39 cellular contexts compared by ENCODE assay signal in genomic region chr1:147809236-147809635, GRCh38. TPM values are rescaled to one million over a fixed set of nuclear protein-coding genes. Genes with fewer than 3 reads are reported as not detected.
"Had no signal": no experiment of that assay in that cellular context is flagged by ENCODE, and none has a peak within 500 bp of the region (broad histone marks: within the 10 kb centered on the region; RNA-seq: fewer than 3 reads in every experiment).

No MANE protein-coding gene starts in this region.

- H3K4me1 ChIP-seq: adrenal gland, ascending aorta, body of pancreas, breast epithelium had no signal

- H3K9me3 Mint-ChIP-seq: activated naive CD4-positive, alpha-beta T cell treated with anti-CD3 and anti-CD28 coated beads for 36 hours; activated naive CD4-positive, alpha-beta T cell treated with anti-CD3 and anti-CD28 coated beads, Interleukin-2, amount 10 ng/mL, durations not matched to agents 7 days and 5 days; activated naive CD4-positive, alpha-beta T cell treated with anti-CD3 and anti-CD28 coated beads, Interleukin-2, amount 50 U/mL, for 24 hours; activated naive CD4-positive, alpha-beta T cell treated with anti-CD3 and anti-CD28 coated beads, Interleukin-2, amount 50 U/mL, for 72 hours; activated naive CD8-positive, alpha-beta T cell treated with anti-CD3 and anti-CD28 coated beads for 36 hours; activated naive CD8-positive, alpha-beta T cell treated with anti-CD3 and anti-CD28 coated beads, Interleukin-2, amount 10 ng/mL, durations not matched to agents 7 days and 5 days; activated naive CD8-positive, alpha-beta T cell treated with anti-CD3 and anti-CD28 coated beads, Interleukin-2, amount 50 U/mL, for 24 hours; activated T-cell treated with anti-CD3 and anti-CD28 coated beads, Interleukin-2, amount 50 U/mL, for 24 hours; activated T-cell treated with anti-CD3 and anti-CD28 coated beads, Interleukin-2, amount 50 U/mL, for 4 hours; activated T-cell treated with anti-CD3 and anti-CD28 coated beads, Interleukin-2, amount 50 U/mL, for 72 hours; activated T-helper 1 cell treated with anti-CD3 and anti-CD28 coated beads, Interleukin-12 subunit alpha, Interleukin-12 subunit beta, Interleukin-2, Interleukin-4 antibody, amounts not matched to agents 30 ng/mL and 10 ng/mL and 1 ng/mL, durations not matched to agents 14 hours and 24 hours and 36 hours; activated T-helper 17 cell treated with anti-CD3 and anti-CD28 coated beads, Interleukin-2, amount 50 U/mL, for 72 hours; activated T-helper 2 cell treated with anti-CD3 and anti-CD28 coated beads, Interferon-gamma antibody, Interleukin-2, Interleukin-4, amounts not matched to agents 10 μg/mL and 5 μg/mL and 100 μg/mL, durations not matched to agents 14 hours and 24 hours and 36 hours; brain; central memory CD8-positive, alpha-beta T cell had no signal

- DNase-seq: activated effector memory CD4-positive, alpha-beta T cell treated with anti-CD3 and anti-CD28 coated beads, Interleukin-2, amount 50 U/mL, for 16 hours; activated effector memory CD4-positive, alpha-beta T cell treated with Interleukin-2 at 50 U/mL for 16 hours; activated gamma-delta T cell; activated gamma-delta T cell treated with Interleukin-2 at 50 U/mL for 16 hours; activated naive CD4-positive, alpha-beta T cell; activated naive CD4-positive, alpha-beta T cell treated with anti-CD3 and anti-CD28 coated beads for 36 hours; activated naive CD4-positive, alpha-beta T cell treated with anti-CD3 and anti-CD28 coated beads, Interleukin-2, amount 10 ng/mL, durations not matched to agents 7 days and 5 days; activated naive CD4-positive, alpha-beta T cell treated with anti-CD3 and anti-CD28 coated beads, Interleukin-2, amount 50 U/mL, for 16 hours; activated naive CD4-positive, alpha-beta T cell treated with Interleukin-2 at 50 U/mL for 16 hours; activated naive CD8-positive, alpha-beta T cell treated with anti-CD3 and anti-CD28 coated beads for 36 hours; activated naive CD8-positive, alpha-beta T cell treated with anti-CD3 and anti-CD28 coated beads, Interleukin-2, amount 10 ng/mL, durations not matched to agents 7 days and 5 days; activated naive CD8-positive, alpha-beta T cell treated with anti-CD3 and anti-CD28 coated beads, Interleukin-2, amount 50 U/mL, for 24 hours; activated T-cell treated with anti-CD3 and anti-CD28 coated beads, Interleukin-2, amount 50 U/mL, for 1 hour; activated T-cell treated with anti-CD3 and anti-CD28 coated beads, Interleukin-2, amount 50 U/mL, for 24 hours; activated T-cell treated with anti-CD3 and anti-CD28 coated beads, Interleukin-2, amount 50 U/mL, for 4 hours; activated T-cell treated with anti-CD3 and anti-CD28 coated beads, Interleukin-2, amount 50 U/mL, for 48 hours; activated T-cell treated with anti-CD3 and anti-CD28 coated beads, Interleukin-2, amount 50 U/mL, for 72 hours; adrenal gland; amniotic stem cell; amygdala; anterior cingulate cortex; aorta; body of pancreas; brain microvascular endothelial cell; caudate nucleus; central memory CD4-positive, alpha-beta T cell; cerebellar nuclear complex had no signal

- H3K27me3 Mint-ChIP-seq: activated naive CD4-positive, alpha-beta T cell treated with anti-CD3 and anti-CD28 coated beads, Interleukin-2, amount 50 U/mL, for 24 hours; activated naive CD8-positive, alpha-beta T cell; activated naive CD8-positive, alpha-beta T cell treated with anti-CD3 and anti-CD28 coated beads for 36 hours; activated naive CD8-positive, alpha-beta T cell treated with anti-CD3 and anti-CD28 coated beads, Interleukin-2, amount 10 ng/mL, durations not matched to agents 7 days and 5 days; activated naive CD8-positive, alpha-beta T cell treated with anti-CD3 and anti-CD28 coated beads, Interleukin-2, amount 50 U/mL, for 24 hours; activated T-cell treated with anti-CD3 and anti-CD28 coated beads, Interleukin-2, amount 50 U/mL, for 24 hours; activated T-helper 17 cell treated with anti-CD3 and anti-CD28 coated beads, Interleukin-2, amount 50 U/mL, for 72 hours had no signal

- H3K9me3 ChIP-seq: adrenal gland, ascending aorta, body of pancreas, breast epithelium had no signal

- H3K27ac Mint-ChIP-seq: activated naive CD4-positive, alpha-beta T cell treated with anti-CD3 and anti-CD28 coated beads for 36 hours; activated naive CD4-positive, alpha-beta T cell treated with anti-CD3 and anti-CD28 coated beads, Interleukin-2, amount 10 ng/mL, durations not matched to agents 7 days and 5 days; activated naive CD4-positive, alpha-beta T cell treated with anti-CD3 and anti-CD28 coated beads, Interleukin-2, amount 50 U/mL, for 24 hours; activated naive CD4-positive, alpha-beta T cell treated with anti-CD3 and anti-CD28 coated beads, Interleukin-2, amount 50 U/mL, for 72 hours; activated naive CD8-positive, alpha-beta T cell; activated naive CD8-positive, alpha-beta T cell treated with anti-CD3 and anti-CD28 coated beads for 36 hours; activated naive CD8-positive, alpha-beta T cell treated with anti-CD3 and anti-CD28 coated beads, Interleukin-2, amount 10 ng/mL, durations not matched to agents 7 days and 5 days; activated naive CD8-positive, alpha-beta T cell treated with anti-CD3 and anti-CD28 coated beads, Interleukin-2, amount 50 U/mL, for 24 hours; activated T-cell treated with anti-CD3 and anti-CD28 coated beads, Interleukin-2, amount 50 U/mL, for 24 hours; activated T-cell treated with anti-CD3 and anti-CD28 coated beads, Interleukin-2, amount 50 U/mL, for 72 hours; activated T-helper 1 cell treated with anti-CD3 and anti-CD28 coated beads, Interleukin-12 subunit alpha, Interleukin-12 subunit beta, Interleukin-2, Interleukin-4 antibody, amounts not matched to agents 30 ng/mL and 10 ng/mL and 1 ng/mL, durations not matched to agents 14 hours and 24 hours and 36 hours; activated T-helper 17 cell treated with anti-CD3 and anti-CD28 coated beads, Interleukin-2, amount 50 U/mL, for 72 hours; activated T-helper 2 cell treated with anti-CD3 and anti-CD28 coated beads, Interferon-gamma antibody, Interleukin-2, Interleukin-4, amounts not matched to agents 10 μg/mL and 5 μg/mL and 100 μg/mL, durations not matched to agents 14 hours and 24 hours and 36 hours; brain had no signal

- H3K27ac ChIP-seq: adrenal gland, ascending aorta, body of pancreas, brain microvascular endothelial cell, breast epithelium, cardiac muscle cell had no signal

- H3K4me1 Mint-ChIP-seq: activated naive CD4-positive, alpha-beta T cell treated with anti-CD3 and anti-CD28 coated beads, Interleukin-2, amount 10 ng/mL, durations not matched to agents 7 days and 5 days; activated naive CD4-positive, alpha-beta T cell treated with anti-CD3 and anti-CD28 coated beads, Interleukin-2, amount 50 U/mL, for 24 hours; brain; central memory CD8-positive, alpha-beta T cell had no signal

- H3K4me3 ChIP-seq: adrenal gland, ascending aorta, body of pancreas, breast epithelium, cardiac muscle cell had no signal

- H3K36me3 Mint-ChIP-seq: activated naive CD4-positive, alpha-beta T cell treated with anti-CD3 and anti-CD28 coated beads, Interleukin-2, amount 10 ng/mL, durations not matched to agents 7 days and 5 days; activated naive CD4-positive, alpha-beta T cell treated with anti-CD3 and anti-CD28 coated beads, Interleukin-2, amount 50 U/mL, for 24 hours; activated naive CD4-positive, alpha-beta T cell treated with anti-CD3 and anti-CD28 coated beads, Interleukin-2, amount 50 U/mL, for 72 hours; activated naive CD8-positive, alpha-beta T cell treated with anti-CD3 and anti-CD28 coated beads for 36 hours; activated naive CD8-positive, alpha-beta T cell treated with anti-CD3 and anti-CD28 coated beads, Interleukin-2, amount 10 ng/mL, durations not matched to agents 7 days and 5 days; brain had no signal

- ATAC-seq: activated naive CD4-positive, alpha-beta T cell treated with anti-CD3 and anti-CD28 coated beads, Interleukin-2, amount 50 U/mL, for 72 hours; activated naive CD8-positive, alpha-beta T cell treated with anti-CD3 and anti-CD28 coated beads, Interleukin-2, amount 50 U/mL, for 24 hours; activated T-cell treated with anti-CD3 and anti-CD28 coated beads, Interleukin-2, amount 50 U/mL, for 4 hours; activated T-cell treated with anti-CD3 and anti-CD28 coated beads, Interleukin-2, amount 50 U/mL, for 72 hours; activated T-helper 17 cell treated with anti-CD3 and anti-CD28 coated beads, Interleukin-2, amount 50 U/mL, for 72 hours; body of pancreas had no signal

- H3K27me3 ChIP-seq: adrenal gland, ascending aorta, body of pancreas, brain microvascular endothelial cell, breast epithelium, cardiac muscle cell had no signal

- H3K36me3 ChIP-seq: adrenal gland, ascending aorta, brain microvascular endothelial cell, breast epithelium, cardiac muscle cell had no signal

- H3K4me3 Mint-ChIP-seq: activated naive CD4-positive, alpha-beta T cell treated with anti-CD3 and anti-CD28 coated beads for 36 hours; activated naive CD4-positive, alpha-beta T cell treated with anti-CD3 and anti-CD28 coated beads, Interleukin-2, amount 10 ng/mL, durations not matched to agents 7 days and 5 days; activated naive CD4-positive, alpha-beta T cell treated with anti-CD3 and anti-CD28 coated beads, Interleukin-2, amount 50 U/mL, for 24 hours; activated naive CD8-positive, alpha-beta T cell; activated naive CD8-positive, alpha-beta T cell treated with anti-CD3 and anti-CD28 coated beads for 36 hours; activated naive CD8-positive, alpha-beta T cell treated with anti-CD3 and anti-CD28 coated beads, Interleukin-2, amount 10 ng/mL, durations not matched to agents 7 days and 5 days; activated naive CD8-positive, alpha-beta T cell treated with anti-CD3 and anti-CD28 coated beads, Interleukin-2, amount 50 U/mL, for 24 hours; activated T-cell treated with anti-CD3 and anti-CD28 coated beads, Interleukin-2, amount 50 U/mL, for 24 hours; activated T-cell treated with anti-CD3 and anti-CD28 coated beads, Interleukin-2, amount 50 U/mL, for 4 hours; activated T-cell treated with anti-CD3 and anti-CD28 coated beads, Interleukin-2, amount 50 U/mL, for 72 hours; activated T-helper 1 cell treated with anti-CD3 and anti-CD28 coated beads, Interleukin-12 subunit alpha, Interleukin-12 subunit beta, Interleukin-2, Interleukin-4 antibody, amounts not matched to agents 30 ng/mL and 10 ng/mL and 1 ng/mL, durations not matched to agents 14 hours and 24 hours and 36 hours; activated T-helper 17 cell treated with anti-CD3 and anti-CD28 coated beads, Interleukin-2, amount 50 U/mL, for 72 hours; brain; central memory CD8-positive, alpha-beta T cell had no signal

RNA-seq across cellular contexts. Expression of gene GJA5, which starts 48.8 kb away (rescaled TPM):
- total RNA-seq: activated naive CD4-positive, alpha-beta T cell treated with anti-CD3 and anti-CD28 coated beads for 36 hours; activated naive CD4-positive, alpha-beta T cell treated with anti-CD3 and anti-CD28 coated beads, Interleukin-2, amount 50 U/mL, for 72 hours; activated naive CD8-positive, alpha-beta T cell treated with anti-CD3 and anti-CD28 coated beads for 36 hours; activated naive CD8-positive, alpha-beta T cell treated with anti-CD3 and anti-CD28 coated beads, Interleukin-2, amount 10 ng/mL, durations not matched to agents 7 days and 5 days; activated T-cell treated with anti-CD3 and anti-CD28 coated beads, Interleukin-2, amount 50 U/mL, for 4 hours; activated T-cell treated with anti-CD3 and anti-CD28 coated beads, Interleukin-2, amount 50 U/mL, for 72 hours; activated T-helper 1 cell treated with anti-CD3 and anti-CD28 coated beads, Interleukin-12 subunit alpha, Interleukin-12 subunit beta, Interleukin-2, Interleukin-4 antibody, amounts not matched to agents 30 ng/mL and 10 ng/mL and 1 ng/mL, durations not matched to agents 14 hours and 24 hours and 36 hours; activated T-helper 17 cell treated with anti-CD3 and anti-CD28 coated beads, Interleukin-2, amount 50 U/mL, for 72 hours; activated T-helper 2 cell treated with anti-CD3 and anti-CD28 coated beads, Interferon-gamma antibody, Interleukin-2, Interleukin-4, amounts not matched to agents 10 μg/mL and 5 μg/mL and 100 μg/mL, durations not matched to agents 14 hours and 24 hours and 36 hours; bronchial epithelial cell had no signal
